Comparison of ENCODE assay signal across 1 cellular context in the genomic region with DNA sequence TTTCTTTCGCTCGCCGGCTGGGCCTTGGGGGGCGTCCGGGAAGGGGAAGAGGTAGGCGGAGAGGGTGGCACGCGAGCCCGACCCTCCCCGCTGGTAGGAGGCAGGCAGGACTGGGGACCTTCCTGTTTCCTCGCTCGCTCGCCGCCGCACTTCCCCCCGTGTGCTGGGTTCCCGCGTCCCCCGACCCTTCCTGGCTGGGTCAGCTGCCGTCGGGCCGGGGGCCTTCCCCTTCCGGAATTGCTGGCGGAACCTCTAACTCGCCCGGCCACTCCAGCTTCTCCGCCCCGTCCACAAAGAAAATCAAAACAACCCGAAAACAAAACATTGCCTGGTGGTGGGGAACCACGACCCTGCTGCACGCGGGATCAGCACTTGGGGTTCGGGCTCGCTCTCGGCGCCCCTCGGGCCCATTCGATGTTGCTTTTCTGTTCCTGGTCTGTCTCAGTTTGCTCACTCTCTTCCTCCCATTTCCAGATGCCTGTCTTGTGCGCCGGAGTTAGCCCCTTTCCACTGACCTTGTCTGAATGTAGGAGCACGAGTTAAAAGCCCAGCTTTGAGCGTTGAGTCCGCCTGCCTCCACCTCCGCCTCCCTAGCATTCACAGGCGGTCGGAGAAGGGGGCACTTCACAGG.
A peak's percentile ranks its signal among the peaks of the same experiment; 100 is the strongest.
TF ChIP-seq lines count a peak whose summit lies in the region.

No MANE protein-coding gene starts in this region.

TF ChIP-seq in HEK293, 187 proteins besides CTCF, POLR2A, EP300 and RAD21 (continued from another document and continues in another):
- TF ChIP-seq, protein P1, sequence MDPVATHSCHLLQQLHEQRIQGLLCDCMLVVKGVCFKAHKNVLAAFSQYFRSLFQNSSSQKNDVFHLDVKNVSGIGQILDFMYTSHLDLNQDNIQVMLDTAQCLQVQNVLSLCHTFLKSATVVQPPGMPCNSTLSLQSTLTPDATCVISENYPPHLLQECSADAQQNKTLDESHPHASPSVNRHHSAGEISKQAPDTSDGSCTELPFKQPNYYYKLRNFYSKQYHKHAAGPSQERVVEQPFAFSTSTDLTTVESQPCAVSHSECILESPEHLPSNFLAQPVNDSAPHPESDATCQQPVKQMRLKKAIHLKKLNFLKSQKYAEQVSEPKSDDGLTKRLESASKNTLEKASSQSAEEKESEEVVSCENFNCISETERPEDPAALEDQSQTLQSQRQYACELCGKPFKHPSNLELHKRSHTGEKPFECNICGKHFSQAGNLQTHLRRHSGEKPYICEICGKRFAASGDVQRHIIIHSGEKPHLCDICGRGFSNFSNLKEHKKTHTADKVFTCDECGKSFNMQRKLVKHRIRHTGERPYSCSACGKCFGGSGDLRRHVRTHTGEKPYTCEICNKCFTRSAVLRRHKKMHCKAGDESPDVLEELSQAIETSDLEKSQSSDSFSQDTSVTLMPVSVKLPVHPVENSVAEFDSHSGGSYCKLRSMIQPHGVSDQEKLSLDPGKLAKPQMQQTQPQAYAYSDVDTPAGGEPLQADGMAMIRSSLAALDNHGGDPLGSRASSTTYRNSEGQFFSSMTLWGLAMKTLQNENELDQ (tag by site-specific recombination; IDR thresholded peaks at IDR 0.05; ENCODE audit: low read depth) = no peak
- TF ChIP-seq OVOL3 (tag by site-specific recombination; IDR thresholded peaks at IDR 0.05) (no peak), ZNF366 (tag by site-specific recombination; conservative IDR thresholded peaks at IDR 0.05) (no peak), ZNF792 (tag by site-specific recombination; IDR thresholded peaks at IDR 0.05) (no peak), MEIS1 (CRISPR knock-in tag; IDR thresholded peaks at IDR 0.05; ENCODE audit: borderline replicate concordance) (no peak), ZNF549 (tag by site-specific recombination; IDR thresholded peaks at IDR 0.05) (no peak), ZFP3 (tag by site-specific recombination; IDR thresholded peaks at IDR 0.05; ENCODE audit: low read depth) (no peak), ZNF10 (tag by site-specific recombination; IDR thresholded peaks at IDR 0.05) (no peak), ZNF248 (tag by site-specific recombination; IDR thresholded peaks at IDR 0.05) (no peak), ZNF121 (tag by site-specific recombination; IDR thresholded peaks at IDR 0.05) (no peak), ZNF211 (tag by site-specific recombination; IDR thresholded peaks at IDR 0.05; ENCODE audit: low read depth) (no peak), ZNF626 (tag by site-specific recombination; IDR thresholded peaks at IDR 0.05) (no peak), ZNF354C (tag by site-specific recombination; IDR thresholded peaks at IDR 0.05; ENCODE audit: borderline replicate concordance, low read depth) (no peak), GLI2 (tag by site-specific recombination; IDR thresholded peaks at IDR 0.05; ENCODE audit: borderline replicate concordance, low read depth) (no peak), WT1 (tag by site-specific recombination; IDR thresholded peaks at IDR 0.05) (no peak), ZNF174 (tag by site-specific recombination; IDR thresholded peaks at IDR 0.05) (no peak), ZNF169 (tag by site-specific recombination; IDR thresholded peaks at IDR 0.05) (no peak), ZNF133 (tag by site-specific recombination; IDR thresholded peaks at IDR 0.05) (no peak), ZFP69B (tag by site-specific recombination; IDR thresholded peaks at IDR 0.05) (peak; percentile 21; the same call in 1 of the 2 replicates), MYNN (tag by site-specific recombination; IDR thresholded peaks at IDR 0.05; ENCODE audit: borderline replicate concordance) (no peak), ZNF155 (tag by site-specific recombination; IDR thresholded peaks at IDR 0.05) (no peak), KLF10 (tag by site-specific recombination; IDR thresholded peaks at IDR 0.05) (no peak), ZSCAN30 (tag by site-specific recombination; IDR thresholded peaks at IDR 0.05) (peak; percentile 55; the same call in 1 of the 2 replicates), ZNF221 (tag by site-specific recombination; IDR thresholded peaks at IDR 0.05; ENCODE audit: borderline replicate concordance) (no peak), GLI4 (tag by site-specific recombination; IDR thresholded peaks at IDR 0.05) (no peak), ZFP41 (tag by site-specific recombination; IDR thresholded peaks at IDR 0.05; ENCODE audit: borderline replicate concordance) (no peak), ZNF23 (tag by site-specific recombination; IDR thresholded peaks at IDR 0.05; ENCODE audit: borderline replicate concordance) (no peak), HOXC10 (CRISPR knock-in tag; IDR thresholded peaks at IDR 0.05) (no peak), ZNF404 (tag by site-specific recombination; IDR thresholded peaks at IDR 0.05) (no peak), ZXDB (tag by site-specific recombination; IDR thresholded peaks at IDR 0.05) (no peak), ZNF514 (tag by site-specific recombination; IDR thresholded peaks at IDR 0.05) (no peak), ZNF747 (tag by site-specific recombination; IDR thresholded peaks at IDR 0.05) (no peak), BCL11B (tag by site-specific recombination; IDR thresholded peaks at IDR 0.05; ENCODE audit: low read depth) (0 out of 2 replicates have a peak, but pooled peaks have one; percentile 27), ZBTB8A (tag by site-specific recombination; IDR thresholded peaks at IDR 0.05) (no peak), GFI1B (tag by site-specific recombination; IDR thresholded peaks at IDR 0.05) (no peak), ZNF391 (tag by site-specific recombination; IDR thresholded peaks at IDR 0.05; ENCODE audit: borderline replicate concordance, low read depth) (no peak), ZNF571 (tag by site-specific recombination; IDR thresholded peaks at IDR 0.05) (no peak), YY2 (tag by site-specific recombination; IDR thresholded peaks at IDR 0.05) (no peak), ZNF548 (tag by site-specific recombination; IDR thresholded peaks at IDR 0.05) (no peak), ZNF138 (tag by site-specific recombination; IDR thresholded peaks at IDR 0.05; ENCODE audit: borderline replicate concordance) (no peak)
- TF ChIP-seq, protein P2, sequence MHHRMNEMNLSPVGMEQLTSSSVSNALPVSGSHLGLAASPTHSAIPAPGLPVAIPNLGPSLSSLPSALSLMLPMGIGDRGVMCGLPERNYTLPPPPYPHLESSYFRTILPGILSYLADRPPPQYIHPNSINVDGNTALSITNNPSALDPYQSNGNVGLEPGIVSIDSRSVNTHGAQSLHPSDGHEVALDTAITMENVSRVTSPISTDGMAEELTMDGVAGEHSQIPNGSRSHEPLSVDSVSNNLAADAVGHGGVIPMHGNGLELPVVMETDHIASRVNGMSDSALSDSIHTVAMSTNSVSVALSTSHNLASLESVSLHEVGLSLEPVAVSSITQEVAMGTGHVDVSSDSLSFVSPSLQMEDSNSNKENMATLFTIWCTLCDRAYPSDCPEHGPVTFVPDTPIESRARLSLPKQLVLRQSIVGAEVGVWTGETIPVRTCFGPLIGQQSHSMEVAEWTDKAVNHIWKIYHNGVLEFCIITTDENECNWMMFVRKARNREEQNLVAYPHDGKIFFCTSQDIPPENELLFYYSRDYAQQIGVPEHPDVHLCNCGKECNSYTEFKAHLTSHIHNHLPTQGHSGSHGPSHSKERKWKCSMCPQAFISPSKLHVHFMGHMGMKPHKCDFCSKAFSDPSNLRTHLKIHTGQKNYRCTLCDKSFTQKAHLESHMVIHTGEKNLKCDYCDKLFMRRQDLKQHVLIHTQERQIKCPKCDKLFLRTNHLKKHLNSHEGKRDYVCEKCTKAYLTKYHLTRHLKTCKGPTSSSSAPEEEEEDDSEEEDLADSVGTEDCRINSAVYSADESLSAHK (tag by site-specific recombination; IDR thresholded peaks at IDR 0.05) = no peak
- TF ChIP-seq, protein P3, sequence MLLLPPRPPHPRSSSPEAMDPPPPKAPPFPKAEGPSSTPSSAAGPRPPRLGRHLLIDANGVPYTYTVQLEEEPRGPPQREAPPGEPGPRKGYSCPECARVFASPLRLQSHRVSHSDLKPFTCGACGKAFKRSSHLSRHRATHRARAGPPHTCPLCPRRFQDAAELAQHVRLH (tag by site-specific recombination; IDR thresholded peaks at IDR 0.05) = no peak; the same call in 1 of the 2 replicates
- TF ChIP-seq, protein P4, sequence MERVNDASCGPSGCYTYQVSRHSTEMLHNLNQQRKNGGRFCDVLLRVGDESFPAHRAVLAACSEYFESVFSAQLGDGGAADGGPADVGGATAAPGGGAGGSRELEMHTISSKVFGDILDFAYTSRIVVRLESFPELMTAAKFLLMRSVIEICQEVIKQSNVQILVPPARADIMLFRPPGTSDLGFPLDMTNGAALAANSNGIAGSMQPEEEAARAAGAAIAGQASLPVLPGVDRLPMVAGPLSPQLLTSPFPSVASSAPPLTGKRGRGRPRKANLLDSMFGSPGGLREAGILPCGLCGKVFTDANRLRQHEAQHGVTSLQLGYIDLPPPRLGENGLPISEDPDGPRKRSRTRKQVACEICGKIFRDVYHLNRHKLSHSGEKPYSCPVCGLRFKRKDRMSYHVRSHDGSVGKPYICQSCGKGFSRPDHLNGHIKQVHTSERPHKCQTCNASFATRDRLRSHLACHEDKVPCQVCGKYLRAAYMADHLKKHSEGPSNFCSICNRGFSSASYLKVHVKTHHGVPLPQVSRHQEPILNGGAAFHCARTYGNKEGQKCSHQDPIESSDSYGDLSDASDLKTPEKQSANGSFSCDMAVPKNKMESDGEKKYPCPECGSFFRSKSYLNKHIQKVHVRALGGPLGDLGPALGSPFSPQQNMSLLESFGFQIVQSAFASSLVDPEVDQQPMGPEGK (tag by site-specific recombination; IDR thresholded peaks at IDR 0.05) = peak; percentile 70
- TF ChIP-seq, protein P5, sequence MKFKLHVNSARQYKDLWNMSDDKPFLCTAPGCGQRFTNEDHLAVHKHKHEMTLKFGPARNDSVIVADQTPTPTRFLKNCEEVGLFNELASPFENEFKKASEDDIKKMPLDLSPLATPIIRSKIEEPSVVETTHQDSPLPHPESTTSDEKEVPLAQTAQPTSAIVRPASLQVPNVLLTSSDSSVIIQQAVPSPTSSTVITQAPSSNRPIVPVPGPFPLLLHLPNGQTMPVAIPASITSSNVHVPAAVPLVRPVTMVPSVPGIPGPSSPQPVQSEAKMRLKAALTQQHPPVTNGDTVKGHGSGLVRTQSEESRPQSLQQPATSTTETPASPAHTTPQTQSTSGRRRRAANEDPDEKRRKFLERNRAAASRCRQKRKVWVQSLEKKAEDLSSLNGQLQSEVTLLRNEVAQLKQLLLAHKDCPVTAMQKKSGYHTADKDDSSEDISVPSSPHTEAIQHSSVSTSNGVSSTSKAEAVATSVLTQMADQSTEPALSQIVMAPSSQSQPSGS (tag by site-specific recombination; IDR thresholded peaks at IDR 0.05; ENCODE audit: low read depth) = no peak
- TF ChIP-seq, protein P6, sequence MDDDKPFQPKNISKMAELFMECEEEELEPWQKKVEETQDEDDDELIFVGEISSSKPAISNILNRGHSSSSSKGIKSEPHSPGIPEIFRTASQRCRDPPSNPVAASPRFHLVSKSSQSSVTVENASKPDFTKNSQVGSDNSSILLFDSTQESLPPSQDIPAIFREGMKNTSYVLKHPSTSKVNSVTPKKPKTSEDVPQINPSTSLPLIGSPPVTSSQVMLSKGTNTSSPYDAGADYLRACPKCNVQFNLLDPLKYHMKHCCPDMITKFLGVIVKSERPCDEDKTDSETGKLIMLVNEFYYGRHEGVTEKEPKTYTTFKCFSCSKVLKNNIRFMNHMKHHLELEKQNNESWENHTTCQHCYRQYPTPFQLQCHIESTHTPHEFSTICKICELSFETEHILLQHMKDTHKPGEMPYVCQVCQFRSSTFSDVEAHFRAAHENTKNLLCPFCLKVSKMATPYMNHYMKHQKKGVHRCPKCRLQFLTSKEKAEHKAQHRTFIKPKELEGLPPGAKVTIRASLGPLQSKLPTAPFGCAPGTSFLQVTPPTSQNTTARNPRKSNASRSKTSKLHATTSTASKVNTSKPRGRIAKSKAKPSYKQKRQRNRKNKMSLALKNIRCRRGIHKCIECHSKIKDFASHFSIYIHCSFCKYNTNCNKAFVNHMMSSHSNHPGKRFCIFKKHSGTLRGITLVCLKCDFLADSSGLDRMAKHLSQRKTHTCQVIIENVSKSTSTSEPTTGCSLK (tag by site-specific recombination; IDR thresholded peaks at IDR 0.05) = no peak
- TF ChIP-seq, protein P7, sequence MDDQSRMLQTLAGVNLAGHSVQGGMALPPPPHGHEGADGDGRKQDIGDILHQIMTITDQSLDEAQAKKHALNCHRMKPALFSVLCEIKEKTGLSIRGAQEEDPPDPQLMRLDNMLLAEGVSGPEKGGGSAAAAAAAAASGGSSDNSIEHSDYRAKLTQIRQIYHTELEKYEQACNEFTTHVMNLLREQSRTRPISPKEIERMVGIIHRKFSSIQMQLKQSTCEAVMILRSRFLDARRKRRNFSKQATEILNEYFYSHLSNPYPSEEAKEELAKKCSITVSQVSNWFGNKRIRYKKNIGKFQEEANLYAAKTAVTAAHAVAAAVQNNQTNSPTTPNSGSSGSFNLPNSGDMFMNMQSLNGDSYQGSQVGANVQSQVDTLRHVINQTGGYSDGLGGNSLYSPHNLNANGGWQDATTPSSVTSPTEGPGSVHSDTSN (CRISPR knock-in tag; IDR thresholded peaks at IDR 0.05) = no peak
- TF ChIP-seq, protein P8, sequence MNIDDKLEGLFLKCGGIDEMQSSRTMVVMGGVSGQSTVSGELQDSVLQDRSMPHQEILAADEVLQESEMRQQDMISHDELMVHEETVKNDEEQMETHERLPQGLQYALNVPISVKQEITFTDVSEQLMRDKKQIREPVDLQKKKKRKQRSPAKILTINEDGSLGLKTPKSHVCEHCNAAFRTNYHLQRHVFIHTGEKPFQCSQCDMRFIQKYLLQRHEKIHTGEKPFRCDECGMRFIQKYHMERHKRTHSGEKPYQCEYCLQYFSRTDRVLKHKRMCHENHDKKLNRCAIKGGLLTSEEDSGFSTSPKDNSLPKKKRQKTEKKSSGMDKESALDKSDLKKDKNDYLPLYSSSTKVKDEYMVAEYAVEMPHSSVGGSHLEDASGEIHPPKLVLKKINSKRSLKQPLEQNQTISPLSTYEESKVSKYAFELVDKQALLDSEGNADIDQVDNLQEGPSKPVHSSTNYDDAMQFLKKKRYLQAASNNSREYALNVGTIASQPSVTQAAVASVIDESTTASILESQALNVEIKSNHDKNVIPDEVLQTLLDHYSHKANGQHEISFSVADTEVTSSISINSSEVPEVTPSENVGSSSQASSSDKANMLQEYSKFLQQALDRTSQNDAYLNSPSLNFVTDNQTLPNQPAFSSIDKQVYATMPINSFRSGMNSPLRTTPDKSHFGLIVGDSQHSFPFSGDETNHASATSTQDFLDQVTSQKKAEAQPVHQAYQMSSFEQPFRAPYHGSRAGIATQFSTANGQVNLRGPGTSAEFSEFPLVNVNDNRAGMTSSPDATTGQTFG (tag by site-specific recombination; IDR thresholded peaks at IDR 0.05; ENCODE audit: borderline replicate concordance) = no peak
